Comparison of ENCODE assay signal across 26 cellular contexts in the genomic region with DNA sequence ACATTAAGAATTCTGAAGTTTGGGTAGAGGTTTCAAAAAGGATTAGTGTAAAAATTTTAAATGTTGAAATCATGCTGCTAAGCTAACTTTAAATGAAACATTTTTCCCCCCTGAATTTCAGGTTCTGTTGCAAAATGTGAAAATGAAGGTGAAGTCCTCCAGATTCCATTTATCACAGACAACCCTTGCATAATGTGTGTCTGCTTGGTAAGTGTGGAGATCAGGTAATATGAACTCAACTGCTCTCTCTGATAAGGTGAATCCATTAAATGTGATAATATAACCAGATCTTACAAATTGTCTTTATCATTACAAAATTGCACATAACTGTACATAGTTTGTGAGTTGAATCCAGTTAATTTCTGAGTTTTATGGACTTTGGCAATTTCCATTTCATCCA. TPM values are rescaled to one million over a fixed set of nuclear protein-coding genes. Genes with fewer than 3 reads are reported as not detected.
DNase-seq lines count a peak whose midpoint lies in the region; ATAC-seq and TF ChIP-seq lines count a peak whose summit lies in the region.
"Had no signal": no experiment of that assay in that cellular context is flagged by ENCODE, and none has a peak within 500 bp of the region (broad histone marks: within the 10 kb centered on the region; RNA-seq: fewer than 3 reads in every experiment).

No MANE protein-coding gene starts in this region.

- H3K27ac ChIP-seq in HUES6 (ENCODE audit: low read depth, low read length), result no peak overlapping the region
- no peak overlapping the region for H3K27ac ChIP-seq in mesenchymal stem cell (ENCODE audit: low read length, poor library complexity, severe bottlenecking)
- H3K27ac ChIP-seq: right lobe of liver, SJCRH30 had no signal

- peaks cover 4% of the 10 kb centered on the region for H3K36me3 Mint-ChIP-seq in type B pancreatic cell
- no peaks in the 10 kb centered on the region for H3K36me3 Mint-ChIP-seq in activated T-helper 2 cell treated with anti-CD3 and anti-CD28 coated beads, Interferon-gamma antibody, Interleukin-2, Interleukin-4, amounts not matched to agents 10 μg/mL and 5 μg/mL and 100 μg/mL, durations not matched to agents 14 hours and 24 hours and 36 hours (ENCODE audit: low read depth)
- H3K36me3 Mint-ChIP-seq: CD8-positive, alpha-beta T cell; stimulated activated effector memory CD8-positive, alpha-beta T cell treated with anti-CD3 and anti-CD28 coated beads, Interleukin-12 subunit alpha, Interleukin-12 subunit beta, amount 100 ng/mL, for 72 hours; T-cell had no signal

- H3K4me2 ChIP-seq in mesenchymal stem cell (ENCODE audit: low read length, poor library complexity, severe bottlenecking), result no peak overlapping the region

- no peak overlapping the region for H4K91ac ChIP-seq in mesenchymal stem cell (ENCODE audit: low read length)

- H3K4me1 ChIP-seq in HUES6 (ENCODE audit: control insufficient read depth, insufficient read depth, low read length), result peaks cover 20% of the 10 kb centered on the region
- peaks cover 11% of the 10 kb centered on the region for H3K4me1 ChIP-seq in endocrine pancreas (ENCODE audit: control insufficient read depth, insufficient read depth, low read length)
- peaks cover 12% of the 10 kb centered on the region for H3K4me1 ChIP-seq in mesenchymal stem cell (ENCODE audit: control insufficient read depth, insufficient read depth, low read depth, low read length)
- H3K4me1 ChIP-seq: SJCRH30 had no signal

- H3K9ac ChIP-seq in HUES6 (ENCODE audit: low read length), result peak overlapping the region; percentile 42
- H3K9ac ChIP-seq in endocrine pancreas (ENCODE audit: control insufficient read depth, insufficient read depth, low read length), result no peak overlapping the region
- peak overlapping the region; percentile 90 for H3K9ac ChIP-seq in mesenchymal stem cell (ENCODE audit: low read length)

- no peak overlapping the region for H2AFZ ChIP-seq in mesenchymal stem cell (ENCODE audit: low read depth, low read length)

- no peak for ATAC-seq in HG02642 (IDR thresholded peaks at IDR 0.05; ENCODE audit: poor library complexity, unreplicated experiment)
- ATAC-seq: activated CD4-positive, CD25-positive, alpha-beta regulatory T cell treated with anti-CD3 and anti-CD28 coated beads, Interleukin-2, amount 50 U/mL, for 24 hours; CD8-positive, alpha-beta T cell; left ventricle myocardium superior; right lobe of liver; stimulated activated effector memory CD8-positive, alpha-beta T cell treated with anti-CD3 and anti-CD28 coated beads, Interleukin-12 subunit alpha, Interleukin-12 subunit beta, amount 100 ng/mL, for 72 hours; T-cell had no signal

- peaks cover 76% of the 10 kb centered on the region for H3K27me3 Mint-ChIP-seq in type B pancreatic cell
- H3K27me3 Mint-ChIP-seq in activated T-helper 2 cell treated with anti-CD3 and anti-CD28 coated beads, Interferon-gamma antibody, Interleukin-2, Interleukin-4, amounts not matched to agents 10 μg/mL and 5 μg/mL and 100 μg/mL, durations not matched to agents 14 hours and 24 hours and 36 hours (ENCODE audit: low read depth), result peaks cover 53% of the 10 kb centered on the region

- intact Hi-C loops in activated T-helper 2 cell treated with anti-CD3 and anti-CD28 coated beads, Interferon-gamma antibody, Interleukin-2, Interleukin-4, amounts not matched to agents 10 μg/mL and 5 μg/mL and 100 μg/mL, durations not matched to agents 14 hours and 24 hours and 36 hours (cut with micrococcal nuclease), result no loop called here

- H3K4me3 Mint-ChIP-seq in type B pancreatic cell, result peak overlapping the region; percentile 75
- H3K4me3 Mint-ChIP-seq in activated T-helper 2 cell treated with anti-CD3 and anti-CD28 coated beads, Interferon-gamma antibody, Interleukin-2, Interleukin-4, amounts not matched to agents 10 μg/mL and 5 μg/mL and 100 μg/mL, durations not matched to agents 14 hours and 24 hours and 36 hours (ENCODE audit: low read depth), result no peak overlapping the region

- no peaks in the 10 kb centered on the region for H3K9me3 Mint-ChIP-seq in type B pancreatic cell
- no peaks in the 10 kb centered on the region for H3K9me3 Mint-ChIP-seq in activated T-helper 2 cell treated with anti-CD3 and anti-CD28 coated beads, Interferon-gamma antibody, Interleukin-2, Interleukin-4, amounts not matched to agents 10 μg/mL and 5 μg/mL and 100 μg/mL, durations not matched to agents 14 hours and 24 hours and 36 hours
- H3K9me3 Mint-ChIP-seq: CD8-positive, alpha-beta T cell; stimulated activated effector memory CD8-positive, alpha-beta T cell treated with anti-CD3 and anti-CD28 coated beads, Interleukin-12 subunit alpha, Interleukin-12 subunit beta, amount 100 ng/mL, for 72 hours; T-cell had no signal

- H3K18ac ChIP-seq in mesenchymal stem cell (ENCODE audit: low read depth in 1 of 2, low read length in 2 of 2), result no peak overlapping the region

- no peak overlapping the region for H2BK5ac ChIP-seq in mesenchymal stem cell (ENCODE audit: low read depth, low read length, poor library complexity, severe bottlenecking)

- no peak overlapping the region for H2AK5ac ChIP-seq in mesenchymal stem cell (ENCODE audit: low read length, severe bottlenecking)

- H3K4me3 ChIP-seq in HUES6 (ENCODE audit: low read depth, low read length) (peak overlapping the region; percentile 51; the same call in 1 of the 2 replicates), endocrine pancreas (ENCODE audit: control insufficient read depth, insufficient read depth, low read length) (peak overlapping the region; percentile 59), mesenchymal stem cell (ENCODE audit: insufficient read depth in 1 of 2, low read depth in 1 of 2, low read length in 2 of 2) (peak overlapping the region in 1 of 2 experiments; percentile 91)
- H3K4me3 ChIP-seq: SJCRH30 had no signal

- H3K27ac Mint-ChIP-seq in type B pancreatic cell, result no peak overlapping the region
- H3K27ac Mint-ChIP-seq in activated T-helper 2 cell treated with anti-CD3 and anti-CD28 coated beads, Interferon-gamma antibody, Interleukin-2, Interleukin-4, amounts not matched to agents 10 μg/mL and 5 μg/mL and 100 μg/mL, durations not matched to agents 14 hours and 24 hours and 36 hours, result no peak overlapping the region
- H3K27ac Mint-ChIP-seq: CD8-positive, alpha-beta T cell; stimulated activated effector memory CD8-positive, alpha-beta T cell treated with anti-CD3 and anti-CD28 coated beads, Interleukin-12 subunit alpha, Interleukin-12 subunit beta, amount 100 ng/mL, for 72 hours; T-cell had no signal

- H3K79me1 ChIP-seq in mesenchymal stem cell (replicated peaks; ENCODE audit: low read length, poor library complexity, severe bottlenecking), result no peaks in the 10 kb centered on the region

- H2BK15ac ChIP-seq in mesenchymal stem cell (ENCODE audit: low read depth, poor library complexity, severe bottlenecking), result no peak overlapping the region

- H3K4me1 Mint-ChIP-seq in type B pancreatic cell (ENCODE audit: unreplicated experiment), result peaks cover 9% of the 10 kb centered on the region
- peaks cover 3% of the 10 kb centered on the region for H3K4me1 Mint-ChIP-seq in activated T-helper 2 cell treated with anti-CD3 and anti-CD28 coated beads, Interferon-gamma antibody, Interleukin-2, Interleukin-4, amounts not matched to agents 10 μg/mL and 5 μg/mL and 100 μg/mL, durations not matched to agents 14 hours and 24 hours and 36 hours (ENCODE audit: low read depth)

- peaks cover 69% of the 10 kb centered on the region for H3K27me3 ChIP-seq in HUES6 (ENCODE audit: control insufficient read depth, insufficient read depth, low read length)
- no peaks in the 10 kb centered on the region for H3K27me3 ChIP-seq in endocrine pancreas (ENCODE audit: control insufficient read depth, insufficient read depth, low read length)
- H3K27me3 ChIP-seq in mesenchymal stem cell (ENCODE audit: control insufficient read depth in 1 of 2, insufficient read depth in 1 of 2, low read length in 2 of 2), result peaks cover 0 to 42% of the 10 kb centered on the region in 2 experiments

- H2BK12ac ChIP-seq in mesenchymal stem cell (ENCODE audit: low read length in 2 of 2), result no peak overlapping the region

- no peak overlapping the region for H4K8ac ChIP-seq in mesenchymal stem cell (ENCODE audit: low read length)

- H3K9me3 ChIP-seq in HUES6 (ENCODE audit: control insufficient read depth, insufficient read depth, low read depth, low read length), result no peaks in the 10 kb centered on the region
- no peaks in the 10 kb centered on the region for H3K9me3 ChIP-seq in endocrine pancreas (ENCODE audit: control insufficient read depth, low read length)
- H3K9me3 ChIP-seq in mesenchymal stem cell (ENCODE audit: control insufficient read depth, low read length), result no peaks in the 10 kb centered on the region
- H3K9me3 ChIP-seq: right lobe of liver, SJCRH30, upper lobe of left lung had no signal

- no peak for TF ChIP-seq CTCF in type B pancreatic cell (conservative IDR thresholded peaks at IDR 0.05)

- H3K4ac ChIP-seq in mesenchymal stem cell (ENCODE audit: low read depth in 1 of 2, low read length in 2 of 2), result no peak overlapping the region

- no peaks in the 10 kb centered on the region; the same call in 1 of the 2 replicates for H3K36me3 ChIP-seq in HUES6 (ENCODE audit: control insufficient read depth, insufficient read depth, low read length)
- no peaks in the 10 kb centered on the region for H3K36me3 ChIP-seq in endocrine pancreas (ENCODE audit: control insufficient read depth, insufficient read depth, low read length)
- H3K36me3 ChIP-seq in mesenchymal stem cell (ENCODE audit: control insufficient read depth in 1 of 2, insufficient read depth in 2 of 2, low read depth in 1 of 2, low read length in 2 of 2), result peaks cover 0 to 49% of the 10 kb centered on the region in 2 experiments
- H3K36me3 ChIP-seq: right lobe of liver, SJCRH30, upper lobe of left lung had no signal

- H3K23ac ChIP-seq in mesenchymal stem cell (ENCODE audit: low read length in 2 of 2), result no peak overlapping the region

- no peak overlapping the region for H3K14ac ChIP-seq in mesenchymal stem cell (ENCODE audit: low read length in 2 of 2)

- DNase-seq in mesenchymal stem cell (no peak), type B pancreatic cell (ENCODE audit: extremely low spot score, unreplicated experiment) (no peak), 8988T (no peak)
- no peak for DNase-seq in activated T-helper 2 cell treated with anti-CD3 and anti-CD28 coated beads, Interferon-gamma antibody, Interleukin-2, Interleukin-4, amounts not matched to agents 10 μg/mL and 5 μg/mL and 100 μg/mL, durations not matched to agents 14 hours and 24 hours and 36 hours (ENCODE audit: low spot score)
- DNase-seq: activated CD4-positive, alpha-beta T cell treated with anti-CD3 and anti-CD28 coated beads, Interleukin-2, amount 50 U/mL, for 48 hours; activated naive CD4-positive, alpha-beta T cell treated with anti-CD3 and anti-CD28 coated beads, Interleukin-2, amount 50 U/mL, for 16 hours; AML-193; aorta; CD8-positive, alpha-beta T cell; DMS 273 treated with DMSO at 0.1 percent for 48 hours; left ventricle myocardium superior; NCI-H1092 treated with DMSO at 0.1 percent for 48 hours; NCI-H187 treated with DMSO at 0.1 percent for 48 hours; NCI-H526 treated with DMSO at 0.1 percent for 48 hours; posterior cingulate gyrus; right lobe of liver; SJCRH30; stimulated activated CD4-positive, alpha-beta T cell treated with anti-CD3 and anti-CD28 coated beads, Interleukin-12 subunit alpha, Interleukin-12 subunit beta, amount 100 ng/mL, for 4 hours; stimulated activated CD4-positive, alpha-beta T cell treated with anti-CD3 and anti-CD28 coated beads, Interleukin-4, amount 100 ng/mL, for 1 hour; T-cell; upper lobe of left lung had no signal

- no peak overlapping the region for H2BK120ac ChIP-seq in mesenchymal stem cell (ENCODE audit: low read depth, low read length)

RNA-seq across cellular contexts. Expression of a gene that starts 1.4 kb away (rescaled TPM):
- polyA plus RNA-seq in mesenchymal stem cell (2013, experiment 1 of 2), result 1.4 TPM
- polyA plus RNA-seq in mesenchymal stem cell (2013, experiment 2 of 2), result 1.5 TPM
- total RNA-seq in type B pancreatic cell (ENCODE audit: low replicate concordance), result 2.5 and 10.2 TPM in 2 replicates
- not detected in 2 replicates for total RNA-seq in activated T-helper 2 cell treated with anti-CD3 and anti-CD28 coated beads, Interferon-gamma antibody, Interleukin-2, Interleukin-4, amounts not matched to agents 10 μg/mL and 5 μg/mL and 100 μg/mL, durations not matched to agents 14 hours and 24 hours and 36 hours
- total RNA-seq: CD8-positive, alpha-beta T cell had no signal
